23 cellular contexts compared by ENCODE assay signal in genomic region chr4:26692014-26692726, GRCh38.
DNase-seq lines count a peak whose midpoint lies in the region; ATAC-seq, FAIRE-seq and TF ChIP-seq lines count a peak whose summit lies in the region.
"Had no signal": no experiment of that assay in that cellular context is flagged by ENCODE, and none has a peak within 500 bp of the region (broad histone marks: within the 10 kb centered on the region; RNA-seq: fewer than 3 reads in every experiment).

No MANE protein-coding gene starts in this region.

- ATAC-seq in K562 (peak; percentile 85), GM18858 (IDR thresholded peaks at IDR 0.05; ENCODE audit: unreplicated experiment) (no peak)
- ATAC-seq: heart right ventricle; stimulated activated naive CD8-positive, alpha-beta T cell treated with anti-CD3 and anti-CD28 coated beads, Interleukin-15, amount 100 ng/mL, for 72 hours had no signal

- TF ChIP-seq EP300 in K562 (IDR thresholded peaks at IDR 0.05; ENCODE audit: low read length), result peak; percentile 76; the same call in 1 of the 2 replicates

- POLR2A ChIA-PET in K562 (lab: Yijun Ruan, JAX), result no interaction called here

- TF ChIP-seq CTCF in K562 (IDR thresholded peaks at IDR 0.05 in 2 of 3, conservative IDR thresholded peaks at IDR 0.05 in 1 of 3; ENCODE audit: insufficient read depth in 2 of 3, low read depth in 1 of 3, low read length in 3 of 3), result no peak
- TF ChIP-seq CTCF in right atrium auricular region (IDR thresholded peaks at IDR 0.05), result no peak

- 13% methylated on average over 4 of the region's 4 CpGs for WGBS in K562 (ENCODE audit: insufficient coverage, low coverage, missing lambda C conversion rate)

- intact Hi-C loops in K562 (cut with micrococcal nuclease), result no loop called here

- no peaks in the 10 kb centered on the region for H3K9me3 ChIP-seq in MG63
- H3K9me3 ChIP-seq in K562 (replicated peaks; ENCODE audit: control insufficient read depth, insufficient read depth, low read depth, low read length), result no peaks in the 10 kb centered on the region
- no peaks in the 10 kb centered on the region for H3K9me3 ChIP-seq in right atrium auricular region
- H3K9me3 ChIP-seq: Caco-2, neutrophil, SK-N-SH had no signal

- no peaks in the 10 kb centered on the region for H3K27me3 ChIP-seq in MG63
- no peaks in the 10 kb centered on the region for H3K27me3 ChIP-seq in K562 (ENCODE audit: control insufficient read depth in 2 of 2, insufficient read depth in 2 of 2, low read length in 2 of 2)
- H3K27me3 ChIP-seq in right atrium auricular region, result no peaks in the 10 kb centered on the region
- H3K27me3 ChIP-seq: cardiac muscle cell, heart right ventricle, neutrophil had no signal

- peak overlapping the region; percentile 85 for H2AFZ ChIP-seq in K562 (ENCODE audit: low read depth, low read length)
- H2AFZ ChIP-seq: PC-9 had no signal

- BruUV-seq in K562 (replicated peaks; lab: Mats Ljungman, UMichigan), result no TSS peak

- no peaks in the 10 kb centered on the region for H3K79me2 ChIP-seq in K562 (ENCODE audit: control insufficient read depth, insufficient read depth, low read length)

- H3K27ac ChIP-seq in K562 (ENCODE audit: extremely low read depth, low read depth, low read length), result peak overlapping the region; percentile 65
- no peak overlapping the region for H3K27ac ChIP-seq in right atrium auricular region
- H3K27ac ChIP-seq: cardiac muscle cell, heart right ventricle, neutrophil, PC-9 had no signal

- FAIRE-seq in K562 (lab: Jason Lieb, UNC), result peak; percentile 75

- CTCF ChIA-PET in K562 (lab: Yijun Ruan, JAX; ENCODE audit: low intra/inter-chr PET ratio), result no interaction called here

- no peak overlapping the region for H3K4me2 ChIP-seq in K562 (ENCODE audit: insufficient read depth, low read length)
- H3K4me2 ChIP-seq: PC-9, SK-N-SH had no signal

- no peaks in the 10 kb centered on the region for H4K20me1 ChIP-seq in K562 (replicated peaks; ENCODE audit: control insufficient read depth, insufficient read depth, low read length)

- no peak for TF ChIP-seq RAD21 in K562 (CRISPR knock-in tag; conservative IDR thresholded peaks at IDR 0.05 in 1 of 2, IDR thresholded peaks at IDR 0.05 in 1 of 2)

- in situ Hi-C loops in K562 (cut with MboI), result no loop called here

- peaks cover 21% of the 10 kb centered on the region for H3K36me3 ChIP-seq in MG63
- no peaks in the 10 kb centered on the region for H3K36me3 ChIP-seq in K562 (ENCODE audit: control insufficient read depth, insufficient read depth, low read length)
- no peaks in the 10 kb centered on the region for H3K36me3 ChIP-seq in right atrium auricular region
- H3K36me3 ChIP-seq: cardiac muscle cell, neutrophil had no signal

- TF ChIP-seq POLR2A in K562 (conservative IDR thresholded peaks at IDR 0.05), result no peak

- DNase-seq in EL, result peak; percentile 76
- DNase-seq in MG63, result peak; percentile 4
- peak; percentile 39 to 63 (median 51) for DNase-seq in K562 (ENCODE audit: extremely low read depth in 1 of 4, low spot score in 3 of 4)
- DNase-seq in iPS-NIHi11 (ENCODE audit: low spot score), result peak; percentile 11
- DNase-seq in NCI-H446 treated with DMSO at 0.1 percent for 48 hours (lab: John Stamatoyannopoulos, UW), result no peak
- DNase-seq in mucosa of gallbladder (ENCODE audit: low spot score), result no peak
- DNase-seq in right atrium auricular region (ENCODE audit: low spot score), result no peak
- DNase-seq: activated CD4-positive, alpha-beta memory T cell treated with anti-CD3 and anti-CD28 coated beads, Interleukin-2, amount 10 ng/mL, durations not matched to agents 7 days and 5 days; activated naive CD8-positive, alpha-beta T cell treated with anti-CD3 and anti-CD28 coated beads for 36 hours; activated T-cell treated with anti-CD3 and anti-CD28 coated beads, Interleukin-2, amount 50 U/mL, for 48 hours; Caco-2; GDM1; GOT3; heart right ventricle; NCI-H1092 treated with DMSO at 0.1 percent for 48 hours; NCI-H748 treated with DMSO at 0.1 percent for 48 hours; retina; SK-N-SH; stimulated activated naive CD8-positive, alpha-beta T cell treated with anti-CD3 and anti-CD28 coated beads, Interleukin-15, amount 100 ng/mL, for 72 hours had no signal

- H3K4me3 ChIP-seq in MG63 (no peak overlapping the region), K562 (no peak overlapping the region), right atrium auricular region (no peak overlapping the region)
- H3K4me3 ChIP-seq: cardiac muscle cell, heart right ventricle, PC-9 had no signal

- H3K4me1 ChIP-seq in K562 (replicated peaks in 1 of 2; ENCODE audit: control insufficient read depth in 2 of 2, insufficient read depth in 2 of 2, low read length in 2 of 2) (peaks cover 0 to 11% of the 10 kb centered on the region in 2 experiments; a peak in 3 of 5 replicates), right atrium auricular region (no peaks in the 10 kb centered on the region)
- H3K4me1 ChIP-seq: heart right ventricle had no signal

- H3K9ac ChIP-seq in K562 (ENCODE audit: insufficient read depth in 1 of 2, low read depth in 2 of 2, low read length in 2 of 2), result no peak overlapping the region
- H3K9ac ChIP-seq: SK-N-SH had no signal

- no peaks in the 10 kb centered on the region for H3K9me1 ChIP-seq in K562 (ENCODE audit: control insufficient read depth, insufficient read depth, low read length)

TF ChIP-seq in K562, 482 proteins besides CTCF, POLR2A, EP300 and RAD21 (continues in another document):
- TF ChIP-seq RNF2 (IDR thresholded peaks at IDR 0.05), result peak; percentile 47; the same call in 1 of the 2 replicates
- no peak for TF ChIP-seq JUN (IDR thresholded peaks at IDR 0.05; ENCODE audit: borderline replicate concordance, low read depth, low read length)
- no peak for TF ChIP-seq JUN (CRISPR knock-in tag; IDR thresholded peaks at IDR 0.05; ENCODE audit: borderline replicate concordance)
- TF ChIP-seq LCOR (CRISPR knock-in tag; IDR thresholded peaks at IDR 0.05), result 0 out of 2 replicates have a peak, but pooled peaks have one; percentile 40
- no peak for TF ChIP-seq RHOXF2B (CRISPR knock-in tag; conservative IDR thresholded peaks at IDR 0.05)
- 0 out of 2 replicates have a peak, but pooled peaks have one; percentile 24 for TF ChIP-seq FOXM1 (IDR thresholded peaks at IDR 0.05; ENCODE audit: low read depth)
- no peak for TF ChIP-seq FOXM1 (CRISPR knock-in tag; IDR thresholded peaks at IDR 0.05; ENCODE audit: low read depth)
- peak; percentile 20; the same call in 1 of the 2 replicates for TF ChIP-seq PKNOX1 (IDR thresholded peaks at IDR 0.05)
- peak; percentile 76 for TF ChIP-seq L3MBTL2 (IDR thresholded peaks at IDR 0.05)
- TF ChIP-seq TEAD4 (IDR thresholded peaks at IDR 0.05; ENCODE audit: low read length), result peak; percentile 78
- TF ChIP-seq TEAD4 (CRISPR knock-in tag; IDR thresholded peaks at IDR 0.05; ENCODE audit: borderline replicate concordance), result no peak
- TF ChIP-seq E2F6 (IDR thresholded peaks at IDR 0.05; ENCODE audit: borderline replicate concordance in 1 of 2, extremely low read depth in 1 of 2, insufficient read depth in 1 of 2, insufficient read length in 1 of 2, low read depth in 1 of 2, low read length in 1 of 2, poor library complexity in 1 of 2, severe bottlenecking in 1 of 2), result peak; percentile 72 to 91
- no peak for TF ChIP-seq MAX (CRISPR knock-in tag; IDR thresholded peaks at IDR 0.05)
- peak; percentile 55; the same call in 1 of the 2 replicates for TF ChIP-seq ARID1B (IDR thresholded peaks at IDR 0.05)
- peak; percentile 31; the same call in 1 of the 2 replicates for TF ChIP-seq SMAD4 (CRISPR knock-in tag; conservative IDR thresholded peaks at IDR 0.05)
- TF ChIP-seq RBFOX2 (IDR thresholded peaks at IDR 0.05; ENCODE audit: low read depth, low read length), result no peak
- TF ChIP-seq CBFA2T2 (conservative IDR thresholded peaks at IDR 0.05), result peak; percentile 79
- no peak for TF ChIP-seq ZKSCAN3 (CRISPR knock-in tag; IDR thresholded peaks at IDR 0.05)
- TF ChIP-seq CBFA2T3 (IDR thresholded peaks at IDR 0.05), result peak; percentile 90
- TF ChIP-seq ZNF644 (tag; IDR thresholded peaks at IDR 0.05; ENCODE audit: low read depth), result no peak
- TF ChIP-seq ZNF232 (CRISPR knock-in tag; IDR thresholded peaks at IDR 0.05), result no peak
- TF ChIP-seq KDM1A (IDR thresholded peaks at IDR 0.05), result peak; percentile 67 to 70; a peak in 2 of 4 replicates
- TF ChIP-seq ARID2 (IDR thresholded peaks at IDR 0.05), result no peak
- TF ChIP-seq HDAC3 (IDR thresholded peaks at IDR 0.05; ENCODE audit: borderline replicate concordance, partially characterized antibody), result no peak
- TF ChIP-seq CXXC5 (CRISPR knock-in tag; IDR thresholded peaks at IDR 0.05), result peak; percentile 28; the same call in 1 of the 2 replicates

Comparison
In these comparisons a context has a peak if more than half of its experiments do, and no peak if none do; other contexts are left out.
1. DNase-seq: peak in EL (single experiment), MG63 (single experiment), K562 (4 of 4) and iPS-NIHi11 (single experiment); none in NCI-H446 treated with DMSO at 0.1 percent for 48 hours (single experiment), mucosa of gallbladder (single experiment) and right atrium auricular region (single experiment).